8 cellular contexts compared by ENCODE assay signal in the genomic region with DNA sequence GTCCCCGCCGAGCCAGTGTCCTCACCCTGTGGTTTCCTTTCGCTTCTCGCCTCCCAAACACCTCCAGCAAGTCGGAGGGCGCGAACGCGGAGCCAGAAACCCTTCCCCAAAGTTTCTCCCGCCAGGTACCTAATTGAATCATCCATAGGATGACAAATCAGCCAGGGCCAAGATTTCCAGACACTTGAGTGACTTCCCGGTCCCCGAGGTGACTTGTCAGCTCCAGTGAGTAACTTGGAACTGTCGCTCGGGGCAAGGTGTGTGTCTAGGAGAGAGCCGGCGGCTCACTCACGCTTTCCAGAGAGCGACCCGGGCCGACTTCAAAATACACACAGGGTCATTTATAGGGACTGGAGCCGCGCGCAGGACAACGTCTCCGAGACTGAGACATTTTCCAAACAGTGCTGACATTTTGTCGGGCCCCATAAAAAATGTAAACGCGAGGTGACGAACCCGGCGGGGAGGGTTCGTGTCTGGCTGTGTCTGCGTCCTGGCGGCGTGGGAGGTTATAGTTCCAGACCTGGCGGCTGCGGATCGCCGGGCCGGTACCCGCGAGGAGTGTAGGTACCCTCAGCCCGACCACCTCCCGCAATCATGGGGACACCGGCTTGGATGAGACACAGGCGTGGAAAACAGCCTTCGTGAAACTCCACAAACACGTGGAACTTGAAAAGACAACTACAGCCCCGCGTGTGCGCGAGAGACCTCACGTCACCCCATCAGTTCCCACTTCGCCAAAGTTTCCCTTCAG. TPM values are rescaled to one million over a fixed set of nuclear protein-coding genes. Genes with fewer than 3 reads are reported as not detected.
DNase-seq lines count a peak whose midpoint lies in the region; ATAC-seq and TF ChIP-seq lines count a peak whose summit lies in the region.

No MANE protein-coding gene starts in this region.

- intact Hi-C loops in stomach (cut with DNase I; ENCODE audit: low total_unique reads), result no loop called here

- H3K9me3 ChIP-seq in endocrine pancreas (ENCODE audit: control insufficient read depth, low read length) (no peaks in the 10 kb centered on the region), mononuclear cell (ENCODE audit: low read depth, low read length) (no peaks in the 10 kb centered on the region), stomach (no peaks in the 10 kb centered on the region)

- peak; percentile 20 for ATAC-seq in HG03571 (IDR thresholded peaks at IDR 0.05; ENCODE audit: unreplicated experiment)
- no peak for ATAC-seq in GM18858 (IDR thresholded peaks at IDR 0.05; ENCODE audit: unreplicated experiment)

- peak overlapping the region; percentile 84 for H3K9ac ChIP-seq in endocrine pancreas (ENCODE audit: control insufficient read depth, insufficient read depth, low read length)

- peak; percentile 11 to 38 for DNase-seq in NCI-H524 (lab: John Stamatoyannopoulos, UW)
- no peak for DNase-seq in NCI-H524 treated with DMSO at 0.1 percent for 48 hours (lab: John Stamatoyannopoulos, UW)
- DNase-seq in activated CD4-positive, alpha-beta T cell treated with anti-CD3 and anti-CD28 coated beads, Interleukin-2, amount 50 U/mL, for 24 hours (ENCODE audit: low read depth in 1 of 2, low spot score in 1 of 2), result peak; percentile 23 to 42
- peak; percentile 43 for DNase-seq in stomach

- peak overlapping the region; percentile 80 to 95 (median 93) for H3K27ac ChIP-seq in stomach

- H3K4me1 ChIP-seq in endocrine pancreas (ENCODE audit: control insufficient read depth, insufficient read depth, low read length) (peaks cover 13% of the 10 kb centered on the region), mononuclear cell (ENCODE audit: insufficient read depth, low read length) (peaks cover 36% of the 10 kb centered on the region), stomach (peaks cover 0 to 57% (median 21%) of the 10 kb centered on the region in 4 donors)

- 1% methylated on average over 38 to 54 of the region's 54 CpGs for WGBS in stomach, 5 donors

- H3K27me3 ChIP-seq in endocrine pancreas (ENCODE audit: control insufficient read depth, insufficient read depth, low read length), result no peaks in the 10 kb centered on the region
- peaks cover 45% of the 10 kb centered on the region for H3K27me3 ChIP-seq in mononuclear cell (ENCODE audit: insufficient read depth, low read length)
- peaks cover 0 to 23% (median 9%) of the 10 kb centered on the region in 3 donors for H3K27me3 ChIP-seq in stomach

- no peak for TF ChIP-seq EP300 in stomach (IDR thresholded peaks at IDR 0.05)

- H3K36me3 ChIP-seq in endocrine pancreas (ENCODE audit: control insufficient read depth, insufficient read depth, low read length) (no peaks in the 10 kb centered on the region), stomach (no peaks in the 10 kb centered on the region)

- peak overlapping the region; percentile 61 for H3K4me3 ChIP-seq in endocrine pancreas (ENCODE audit: control insufficient read depth, insufficient read depth, low read length)
- peak overlapping the region; percentile 57 for H3K4me3 ChIP-seq in mononuclear cell (ENCODE audit: low read length)
- H3K4me3 ChIP-seq in stomach, result peak overlapping the region; percentile 67 to 87 (median 78)

- no peak for TF ChIP-seq CTCF in stomach (IDR thresholded peaks at IDR 0.05)

- no peak for TF ChIP-seq POLR2A in stomach (IDR thresholded peaks at IDR 0.05)

RNA-seq across cellular contexts. Expression of gene GLIS3, which starts 1.4 kb away (rescaled TPM):
- 4.4 TPM for total RNA-seq in mononuclear cell
- 10 to 100 TPM in 3 of 5 donors, 1 to 10 TPM in 1, not detected in 1; 6.7 to 37.3 (median 20.4) TPM for total RNA-seq in stomach
- 1 to 10 TPM in 2 of 3 donors, under 1 TPM in 1; 0.68 to 2.0 (median 1.7) TPM for polyA plus RNA-seq in stomach
